Comparison of ENCODE assay signal across 20 cellular contexts in the genomic region with DNA sequence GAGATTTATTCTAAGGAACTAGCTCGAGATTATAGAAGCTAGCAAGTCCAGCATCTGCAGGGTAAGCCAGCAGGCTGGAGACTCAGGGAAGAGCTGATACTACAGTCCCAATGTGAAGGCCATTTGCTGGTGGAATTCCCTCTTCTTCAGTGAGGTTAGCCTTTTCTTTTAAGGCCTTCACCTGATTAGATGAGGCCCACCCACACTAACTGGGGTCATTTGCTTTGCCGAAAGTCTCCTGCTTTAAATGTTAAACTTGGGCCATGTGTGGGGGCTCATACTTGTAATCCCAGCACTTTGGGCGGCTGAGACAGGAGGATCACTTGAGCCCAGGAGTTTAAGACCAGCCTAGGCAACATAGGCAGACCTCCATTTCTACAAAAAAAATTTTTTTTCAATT.
"Had no signal": no experiment of that assay in that cellular context is flagged by ENCODE, and none has a peak within 500 bp of the region (broad histone marks: within the 10 kb centered on the region; RNA-seq: fewer than 3 reads in every experiment).

No MANE protein-coding gene starts in this region.

- H3K27ac ChIP-seq: RWPE1 had no signal

- DNase-seq: Karpas-422, KG1, MG63, NCI-H1092, NCI-H1436, NCI-H187, NCI-H2029, NCI-H2081 treated with DMSO at 0.1 percent for 48 hours, NCI-H2171 treated with DMSO at 0.1 percent for 48 hours, NCI-H345, NCI-H510A, NCI-H524 treated with DMSO at 0.1 percent for 48 hours, NCI-H69, NCI-H774, PC-3, SHP77, SK-N-SH, SW 1271 had no signal

- H3K9me3 ChIP-seq: SK-N-SH had no signal

- ATAC-seq: Panc1, PC-3 had no signal

- H3K4me3 ChIP-seq: MG63 had no signal

- H3K36me3 ChIP-seq: MG63 had no signal

- H3K4me2 ChIP-seq: SK-N-SH had no signal

- H3K9ac ChIP-seq: SK-N-SH had no signal
